10 cellular contexts compared by ENCODE assay signal in genomic region chr7:42272793-42273665, GRCh38. TPM values are rescaled to one million over a fixed set of nuclear protein-coding genes. Genes with fewer than 3 reads are reported as not detected.
A peak's percentile ranks its signal among the peaks of the same experiment; 100 is the strongest.
DNase-seq lines count a peak whose midpoint lies in the region; ATAC-seq, FAIRE-seq and TF ChIP-seq lines count a peak whose summit lies in the region.
"Had no signal": no experiment of that assay in that cellular context is flagged by ENCODE, and none has a peak within 500 bp of the region (broad histone marks: within the 10 kb centered on the region; RNA-seq: fewer than 3 reads in every experiment).

No MANE protein-coding gene starts in this region.

- POLR2A ChIA-PET in CD4-positive, alpha-beta T cell (lab: Charles Lee): no interaction called here

- peaks cover 6% of the 10 kb centered on the region for H3K27me3 Mint-ChIP-seq in endodermal cell (ENCODE audit: insufficient read depth)
- no peaks in the 10 kb centered on the region for H3K27me3 Mint-ChIP-seq in CD4-positive, alpha-beta T cell

- H3K4me2 ChIP-seq in MM.1S (ENCODE audit: low read depth, low read length) (no peak overlapping the region), neuronal stem cell (ENCODE audit: insufficient read depth, low read length, poor library complexity, severe bottlenecking) (no peak overlapping the region)

- H2BK120ac ChIP-seq in neuronal stem cell (ENCODE audit: low read depth, low read length): no peak overlapping the region

- no peak overlapping the region for H3K9ac ChIP-seq in MM.1S (ENCODE audit: low read length)
- H3K9ac ChIP-seq in endodermal cell (ENCODE audit: extremely low read depth, low read length, poor library complexity, severe bottlenecking): no peak overlapping the region
- no peak overlapping the region for H3K9ac ChIP-seq in neuronal stem cell (ENCODE audit: low read depth, low read length, poor library complexity)

- H4K20me1 ChIP-seq in MM.1S (ENCODE audit: insufficient read depth, low read length): no peaks in the 10 kb centered on the region

- no peaks in the 10 kb centered on the region for H3K79me2 ChIP-seq in MM.1S (ENCODE audit: low read length)

- no peak overlapping the region for H2BK5ac ChIP-seq in neuronal stem cell (ENCODE audit: low read length)

- H3K23ac ChIP-seq in neuronal stem cell (ENCODE audit: low read depth, low read length, poor library complexity): no peak overlapping the region

- no peak overlapping the region for H3K18ac ChIP-seq in neuronal stem cell (ENCODE audit: low read length)

- H3K9me3 Mint-ChIP-seq in endodermal cell: no peaks in the 10 kb centered on the region
- H3K9me3 Mint-ChIP-seq in CD4-positive, alpha-beta T cell: no peaks in the 10 kb centered on the region

- H3K36me3 ChIP-seq in MM.1S (replicated peaks; ENCODE audit: insufficient read depth, low read length) (no peaks in the 10 kb centered on the region), endodermal cell (ENCODE audit: control insufficient read depth, insufficient read depth, low read length) (no peaks in the 10 kb centered on the region), neuronal stem cell (replicated peaks in 1 of 2; ENCODE audit: control insufficient read depth in 2 of 2, insufficient read depth in 2 of 2, low read length in 2 of 2) (no peaks in the 10 kb centered on the region)

- H3K4me3 ChIP-seq in MM.1S (ENCODE audit: low read length) (no peak overlapping the region), endodermal cell (ENCODE audit: low read length) (no peak overlapping the region), neuronal stem cell (ENCODE audit: low read length in 2 of 2) (no peak overlapping the region)

- 66 to 71% methylated on average over 2 to 3 of the region's 3 CpGs for WGBS in endodermal cell (ENCODE audit: insufficient coverage in 1 of 2, insufficient read length in 1 of 2), 2 experiments
- no CpG with 5 or more reads among the region's 3 CpGs for WGBS in neuronal stem cell (ENCODE audit: extremely low coverage in 2 of 2, insufficient read length in 2 of 2, insufficient replicate concordance in 1 of 2), 2 donors

- peaks cover 7% of the 10 kb centered on the region for H3K4me1 Mint-ChIP-seq in endodermal cell
- peaks cover 12% of the 10 kb centered on the region for H3K4me1 Mint-ChIP-seq in CD4-positive, alpha-beta T cell (ENCODE audit: low read depth)

- CTCF ChIA-PET in CD4-positive, alpha-beta T cell (lab: Charles Lee): no interaction called here

- H3F3A ChIP-seq in MM.1S (ENCODE audit: insufficient read depth, low read length): no peaks in the 10 kb centered on the region

- H4K8ac ChIP-seq in neuronal stem cell (ENCODE audit: low read depth, low read length): no peak overlapping the region

- H3K9me2 ChIP-seq in MM.1S (replicated peaks; ENCODE audit: insufficient read depth, low read length): no peaks in the 10 kb centered on the region

- no peak for FAIRE-seq in GM19239 (lab: Jason Lieb, UNC)

- H3K9me3 ChIP-seq in MM.1S (replicated peaks; ENCODE audit: insufficient read depth, low read length) (no peaks in the 10 kb centered on the region), endodermal cell (ENCODE audit: control insufficient read depth, low read length) (no peaks in the 10 kb centered on the region), neuronal stem cell (replicated peaks in 1 of 2; ENCODE audit: control insufficient read depth in 2 of 2, insufficient read depth in 1 of 2, low read depth in 1 of 2, low read length in 2 of 2) (no peaks in the 10 kb centered on the region)
- no peaks in the 10 kb centered on the region for H3K9me3 ChIP-seq in CD4-positive, alpha-beta T cell (ENCODE audit: control insufficient read depth, low read length)

- ATAC-seq in CD4-positive, alpha-beta T cell (ENCODE audit: poor library complexity): no peak
- no peak for ATAC-seq in HG03159 (IDR thresholded peaks at IDR 0.05; ENCODE audit: unreplicated experiment)
- ATAC-seq: HCT116 had no signal

- H3K4me1 ChIP-seq in MM.1S (ENCODE audit: low read length) (peaks cover 6% of the 10 kb centered on the region), endodermal cell (ENCODE audit: control insufficient read depth, insufficient read depth, low read length) (no peaks in the 10 kb centered on the region), neuronal stem cell (ENCODE audit: control insufficient read depth in 2 of 2, insufficient read depth in 1 of 2, low read depth in 1 of 2, low read length in 2 of 2) (peaks cover 0 to 16% of the 10 kb centered on the region in 2 donors)

- no peak overlapping the region for H2BK15ac ChIP-seq in neuronal stem cell (ENCODE audit: low read length)

- H3K4me3 Mint-ChIP-seq in endodermal cell: no peak overlapping the region
- H3K4me3 Mint-ChIP-seq in CD4-positive, alpha-beta T cell: no peak overlapping the region

- H3K27ac Mint-ChIP-seq in endodermal cell: no peak overlapping the region
- H3K27ac Mint-ChIP-seq in CD4-positive, alpha-beta T cell: no peak overlapping the region

- no peaks in the 10 kb centered on the region for H3K79me1 ChIP-seq in neuronal stem cell (ENCODE audit: low read depth, low read length)

- no peak overlapping the region for H3K14ac ChIP-seq in neuronal stem cell (ENCODE audit: low read length)

- H2AFZ ChIP-seq in MM.1S (ENCODE audit: low read length) (no peak overlapping the region), neuronal stem cell (ENCODE audit: low read length) (peak overlapping the region; percentile 31)

- TF ChIP-seq CTCF in MM.1S (IDR thresholded peaks at IDR 0.05; ENCODE audit: low read length) (peak; percentile 24), endodermal cell (conservative IDR thresholded peaks at IDR 0.05) (peak; percentile 74)
- no peak for TF ChIP-seq CTCF in CD4-positive, alpha-beta T cell (IDR thresholded peaks at IDR 0.05)

- H3K4ac ChIP-seq in neuronal stem cell (ENCODE audit: low read length): no peak overlapping the region

- H2BK12ac ChIP-seq in neuronal stem cell (ENCODE audit: low read length): no peak overlapping the region

- H3K27me3 ChIP-seq in MM.1S (replicated peaks; ENCODE audit: insufficient read depth, low read length): no peaks in the 10 kb centered on the region
- peaks cover 10% of the 10 kb centered on the region for H3K27me3 ChIP-seq in endodermal cell (ENCODE audit: control insufficient read depth, insufficient read depth, low read length, poor library complexity, severe bottlenecking)
- no peaks in the 10 kb centered on the region for H3K27me3 ChIP-seq in neuronal stem cell (ENCODE audit: control insufficient read depth in 3 of 3, insufficient read depth in 3 of 3, low read depth in 1 of 3, low read length in 3 of 3)
- H3K27me3 ChIP-seq in CD4-positive, alpha-beta T cell (ENCODE audit: control insufficient read depth, insufficient read depth, low read length): no peaks in the 10 kb centered on the region

- peak; percentile 48 for DNase-seq in ELF-1 (ENCODE audit: low read depth, low spot score)
- no peak for DNase-seq in MM.1S
- peak; percentile 57 for DNase-seq in endodermal cell
- DNase-seq in neuronal stem cell (ENCODE audit: low spot score): no peak
- DNase-seq in GM19239 (ENCODE audit: insufficient read length, low spot score): no peak
- DNase-seq in stimulated activated CD4-positive, alpha-beta T cell treated with anti-CD3 and anti-CD28 coated beads, Interleukin-4, amount 100 ng/mL, for 24 hours: no peak
- DNase-seq in CD4-positive, alpha-beta T cell: no peak
- DNase-seq: NCI-H446 treated with DMSO at 0.1 percent for 48 hours had no signal

- no peaks in the 10 kb centered on the region for H3K36me3 Mint-ChIP-seq in endodermal cell (ENCODE audit: low read depth)
- H3K36me3 Mint-ChIP-seq in CD4-positive, alpha-beta T cell (ENCODE audit: low read depth): no peaks in the 10 kb centered on the region

- H3K27ac ChIP-seq in MM.1S (ENCODE audit: low read length) (no peak overlapping the region), endodermal cell (ENCODE audit: low read depth, low read length) (no peak overlapping the region), neuronal stem cell (replicated peaks; ENCODE audit: low read length) (no peak overlapping the region)
- H3K27ac ChIP-seq in CD4-positive, alpha-beta T cell (ENCODE audit: low read depth, low read length): no peak overlapping the region

- H4K91ac ChIP-seq in neuronal stem cell (ENCODE audit: low read depth, low read length, poor library complexity): no peak overlapping the region

- H2AK5ac ChIP-seq in neuronal stem cell (ENCODE audit: low read depth, low read length): no peak overlapping the region

- intact Hi-C loops in CD4-positive, alpha-beta T cell (cut with DNase I, micrococcal nuclease): no loop called here

RNA-seq across cellular contexts. Expression of gene GLI3, which starts 36.0 kb away (rescaled TPM):
- 10 to 100 TPM in 1 of 2 donors, 1 to 10 TPM in 1; 2.7 to 10.2 TPM for total RNA-seq in endodermal cell
- 54.9 TPM for polyA plus RNA-seq in endodermal cell (2013, experiment 1 of 2)
- polyA plus RNA-seq in endodermal cell (2013, experiment 2 of 2): 52.9 TPM
- 54.7 TPM for polyA plus RNA-seq in neuronal stem cell (2013, experiment 1 of 2)
- polyA plus RNA-seq in neuronal stem cell (2013, experiment 2 of 2): 56.9 TPM
- under 1 TPM; 0.28 to 0.36 TPM for total RNA-seq in CD4-positive, alpha-beta T cell

Comparison
In these comparisons a context has a peak if more than half of its experiments do, and no peak if none do; other contexts are left out.
1. DNase-seq: peak in ELF-1 (single experiment) and endodermal cell (single experiment); none in MM.1S (single experiment), neuronal stem cell (single experiment), GM19239 (single experiment), stimulated activated CD4-positive, alpha-beta T cell treated with anti-CD3 and anti-CD28 coated beads, Interleukin-4, amount 100 ng/mL, for 24 hours (single experiment) and CD4-positive, alpha-beta T cell (0 of 10).